In the genomic region with DNA sequence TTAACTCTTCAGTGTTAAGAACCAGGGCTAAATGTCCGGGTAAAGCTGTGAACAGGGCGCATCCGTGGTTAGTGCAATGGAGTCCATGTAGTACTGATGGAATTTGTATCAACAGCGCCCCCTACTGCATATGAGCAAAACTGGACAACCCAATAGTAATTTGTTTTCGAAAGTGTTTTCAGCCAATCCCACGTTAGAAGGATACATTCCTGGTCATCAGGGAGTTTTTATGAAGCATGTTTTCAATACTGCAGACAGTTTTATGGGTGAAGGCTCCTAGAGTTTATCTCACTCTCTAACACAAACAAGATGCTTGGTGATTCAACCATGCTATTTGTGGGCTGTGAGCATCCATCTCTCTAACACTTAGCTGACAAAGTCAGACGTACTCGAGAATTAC, we compare ENCODE assay signal across 9 cellular contexts. TPM values are rescaled to one million over a fixed set of nuclear protein-coding genes. Genes with fewer than 3 reads are reported as not detected.
DNase-seq lines count a peak whose midpoint lies in the region; ATAC-seq, FAIRE-seq and TF ChIP-seq lines count a peak whose summit lies in the region.
"Had no signal": no experiment of that assay in that cellular context is flagged by ENCODE, and none has a peak within 500 bp of the region (broad histone marks: within the 10 kb centered on the region; RNA-seq: fewer than 3 reads in every experiment).

No MANE protein-coding gene starts in this region.

- H3K9me3 ChIP-seq in CD8-positive, alpha-beta memory T cell (ENCODE audit: low read length): no peaks in the 10 kb centered on the region
- no peaks in the 10 kb centered on the region for H3K9me3 ChIP-seq in SJCRH30 (replicated peaks)
- H3K9me3 ChIP-seq in pancreas: no peaks in the 10 kb centered on the region
- H3K9me3 ChIP-seq in gastrocnemius medialis: no peaks in the 10 kb centered on the region

- H3K4me3 Mint-ChIP-seq in CD8-positive, alpha-beta memory T cell: no peak overlapping the region

- WGBS in pancreas, 2 donors: 33 to 45% methylated on average over 8 of the region's 8 CpGs

- peak; percentile 53 to 65 (median 58) for ATAC-seq in pancreas
- ATAC-seq in HG02981 (IDR thresholded peaks at IDR 0.05; ENCODE audit: unreplicated experiment): no peak
- no peak for ATAC-seq in gastrocnemius medialis

- in situ Hi-C loops in gastrocnemius medialis (cut with MboI; ENCODE audit: low sequenced_read_pairs in 4 of 4): no loop called here

- H3K9me3 Mint-ChIP-seq in CD8-positive, alpha-beta memory T cell: no peaks in the 10 kb centered on the region

- no peak for FAIRE-seq in pancreas (lab: Jason Lieb, UNC)

- H3K36me3 Mint-ChIP-seq in CD8-positive, alpha-beta memory T cell: no peaks in the 10 kb centered on the region

- no peak overlapping the region for H3K27ac ChIP-seq in CD8-positive, alpha-beta memory T cell (ENCODE audit: low read depth, low read length)
- H3K27ac ChIP-seq in SJCRH30: no peak overlapping the region
- no peak overlapping the region for H3K27ac ChIP-seq in dorsolateral prefrontal cortex
- no peak overlapping the region for H3K27ac ChIP-seq in pancreas
- H3K27ac ChIP-seq in gastrocnemius medialis: no peak overlapping the region

- CTCF ChIA-PET in CD8-positive, alpha-beta memory T cell (lab: Charles Lee): interaction anchor here (1.1 to 2.6 kb wide), 4 partner anchors 57 to 1189 kb away, joined by 3 to 6 read pairs (median 4); no protein-coding TSS in a partner anchor

- H3K27me3 Mint-ChIP-seq in CD8-positive, alpha-beta memory T cell: peaks cover 7 to 61% of the 10 kb centered on the region in 2 donors

- H3K36me3 ChIP-seq in CD8-positive, alpha-beta memory T cell (ENCODE audit: insufficient read depth, low read length): no peaks in the 10 kb centered on the region
- H3K36me3 ChIP-seq in H7 (replicated peaks; ENCODE audit: control insufficient read depth, insufficient read depth, low read length): no peaks in the 10 kb centered on the region
- H3K36me3 ChIP-seq in SJCRH30: no peaks in the 10 kb centered on the region
- H3K36me3 ChIP-seq in pancreas: no peaks in the 10 kb centered on the region
- no peaks in the 10 kb centered on the region for H3K36me3 ChIP-seq in gastrocnemius medialis

- no peaks in the 10 kb centered on the region for H3K27me3 ChIP-seq in CD8-positive, alpha-beta memory T cell (ENCODE audit: insufficient read depth, low read length, poor library complexity, severe bottlenecking)
- H3K27me3 ChIP-seq in H7 (ENCODE audit: control insufficient read depth, insufficient read depth, low read length) (no peaks in the 10 kb centered on the region), SJCRH30 (no peaks in the 10 kb centered on the region; the same call in 1 of the 2 replicates), dorsolateral prefrontal cortex (peaks cover 0 to 64% (median 29%) of the 10 kb centered on the region in 45 donors), pancreas (no peaks in the 10 kb centered on the region), gastrocnemius medialis (peaks cover 15 to 40% (median 26%) of the 10 kb centered on the region in 3 donors)

- no peak overlapping the region for H3K27ac Mint-ChIP-seq in CD8-positive, alpha-beta memory T cell

- intact Hi-C loops in dorsolateral prefrontal cortex (cut with DNase I): no loop called here
- intact Hi-C loops in pancreas (cut with DNase I): no loop called here
- intact Hi-C loops in gastrocnemius medialis (cut with DNase I; ENCODE audit: low total_unique reads): no loop called here

- no peak for TF ChIP-seq POLR2A in gastrocnemius medialis (IDR thresholded peaks at IDR 0.05)

- H3K4me1 ChIP-seq in CD8-positive, alpha-beta memory T cell (ENCODE audit: insufficient read depth, low read length): no peaks in the 10 kb centered on the region
- H3K4me1 ChIP-seq in SJCRH30 (no peaks in the 10 kb centered on the region), pancreas (peaks cover 7 to 14% (median 8%) of the 10 kb centered on the region in 3 donors), gastrocnemius medialis (no peaks in the 10 kb centered on the region)

- H3K4me1 Mint-ChIP-seq in CD8-positive, alpha-beta memory T cell: no peaks in the 10 kb centered on the region

- POLR2A ChIA-PET in CD8-positive, alpha-beta memory T cell (lab: Charles Lee): no interaction called here

- peak; percentile 15 to 55 (median 29) for DNase-seq in CD8-positive, alpha-beta memory T cell
- DNase-seq in H7 (peak; percentile 61), SJCRH30 (peak; percentile 19 to 52), dorsolateral prefrontal cortex (no peak), pancreas (peak in 2 of 6 donors; percentile 11 to 35), DMS153 (lab: John Stamatoyannopoulos, UW) (no peak), gastrocnemius medialis (no peak)

- H3K4me3 ChIP-seq in CD8-positive, alpha-beta memory T cell (ENCODE audit: low read length): no peak overlapping the region
- no peak overlapping the region for H3K4me3 ChIP-seq in H7 (ENCODE audit: insufficient read depth, low read depth, low read length)
- H3K4me3 ChIP-seq in SJCRH30: no peak overlapping the region
- H3K4me3 ChIP-seq in dorsolateral prefrontal cortex: no peak overlapping the region
- no peak overlapping the region for H3K4me3 ChIP-seq in pancreas
- H3K4me3 ChIP-seq in gastrocnemius medialis: no peak overlapping the region

- TF ChIP-seq CTCF in dorsolateral prefrontal cortex (IDR thresholded peaks at IDR 0.05 in 54 of 56, conservative IDR thresholded peaks at IDR 0.05 in 2 of 56; ENCODE audit: low read depth in 1 of 56, partially characterized antibody in 56 of 56): peak in 49 of 56 donors; percentile 13 to 59 (median 34)
- TF ChIP-seq CTCF in pancreas (IDR thresholded peaks at IDR 0.05): peak; percentile 28 to 49 (median 33)
- TF ChIP-seq CTCF in gastrocnemius medialis (IDR thresholded peaks at IDR 0.05 in 4 of 5, conservative IDR thresholded peaks at IDR 0.05 in 1 of 5): no peak

RNA-seq across cellular contexts. Expression of gene HNF1B, which starts 46.6 kb away (rescaled TPM):
- under 1 TPM; 0.22 to 0.73 TPM for total RNA-seq in CD8-positive, alpha-beta memory T cell
- polyA plus RNA-seq in CD8-positive, alpha-beta memory T cell: not detected
- 0.30 and 1.1 TPM in 2 replicates for total RNA-seq in H7 (2014; rRNA removed; shearing (Covaris generic))
- not detected in 2 replicates for total RNA-seq in SJCRH30 (2014; rRNA removed; shearing (Covaris generic))
- total RNA-seq in dorsolateral prefrontal cortex: under 1 TPM in 4 of 120 experiments, not detected in 116; 0.13 to 0.18 (median 0.14) TPM
- total RNA-seq in pancreas: 10 to 100 TPM; 24.9 to 50.5 (median 29.5) TPM
- polyA plus RNA-seq in pancreas: 10 to 100 TPM; 36.5 to 49.2 TPM
- total RNA-seq in gastrocnemius medialis: not detected
- total RNA-seq: pulmonary artery endothelial cell had no signal

Comparison
In these comparisons a context has a peak if more than half of its experiments do, and no peak if none do; other contexts are left out.
1. DNase-seq: peak in CD8-positive, alpha-beta memory T cell (5 of 5), H7 (single experiment) and SJCRH30 (2 of 2); none in dorsolateral prefrontal cortex (0 of 10), DMS153 (single experiment) and gastrocnemius medialis (0 of 2).
2. CTCF ChIP-seq: peak in dorsolateral prefrontal cortex (49 of 56) and pancreas (4 of 4); none in gastrocnemius medialis (0 of 5).
3. ATAC-seq: peak in pancreas (4 of 4); none in HG02981 (single experiment) and gastrocnemius medialis (0 of 2).
4. RNA of gene HNF1B, which starts 46.6 kb away (total RNA-seq): 24.9 to 50.5 TPM in pancreas; 0.30 to 1.1 TPM in H7, 0.22 to 0.73 TPM in CD8-positive, alpha-beta memory T cell, not detected in gastrocnemius medialis, not detected in SJCRH30 and 0.13 to 0.18 TPM in dorsolateral prefrontal cortex; every median in the first group is over 10 times any median in the second.